8 cellular contexts compared by ENCODE assay signal in the genomic region with DNA sequence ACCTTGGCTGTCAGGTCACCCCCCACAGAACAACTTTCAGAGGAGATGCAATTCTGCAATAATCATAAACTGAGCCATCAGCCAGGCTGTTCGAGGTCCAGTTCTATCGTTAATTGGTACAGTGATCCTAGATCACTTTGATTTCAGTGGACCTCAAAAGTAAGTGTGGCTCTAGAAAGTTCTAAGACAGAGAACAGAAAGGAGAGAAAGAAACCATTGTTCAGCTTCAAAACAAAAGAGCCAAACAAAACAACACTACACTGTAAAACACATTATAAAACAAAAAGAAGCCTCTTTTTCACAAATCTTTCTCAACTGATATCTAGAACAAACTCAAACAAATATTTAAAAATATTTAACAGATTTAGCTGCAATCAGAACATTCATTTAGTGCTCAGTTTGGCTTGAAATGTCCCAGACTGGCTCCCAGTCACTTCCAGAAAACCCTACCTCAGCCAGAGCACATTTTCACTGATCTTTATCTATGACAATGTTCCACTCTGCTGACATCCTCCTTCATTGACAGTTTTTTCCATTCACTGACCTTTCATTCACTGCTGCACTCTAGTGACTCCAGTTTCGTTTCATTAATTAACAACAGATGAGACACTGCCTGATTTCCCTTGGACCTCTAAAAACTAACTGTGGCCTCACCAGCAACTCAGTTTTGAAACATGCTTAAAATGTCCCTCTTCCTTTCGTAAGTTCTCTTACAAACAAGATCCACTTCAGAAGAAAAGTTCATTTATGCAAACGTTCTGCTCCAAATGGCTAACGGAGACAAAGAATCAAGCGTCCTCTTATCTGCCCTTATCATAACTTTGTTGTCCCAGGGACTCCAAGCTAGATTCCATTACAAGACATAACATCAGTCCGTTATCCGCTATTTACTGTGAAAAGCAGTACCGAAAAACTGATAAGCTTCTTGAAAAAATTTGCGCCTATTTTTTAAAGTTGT. TPM values are rescaled to one million over a fixed set of nuclear protein-coding genes. Genes with fewer than 3 reads are reported as not detected.
DNase-seq lines count a peak whose midpoint lies in the region; ATAC-seq and TF ChIP-seq lines count a peak whose summit lies in the region.

No MANE protein-coding gene starts in this region.

- ATAC-seq in GM21381 (IDR thresholded peaks at IDR 0.05; ENCODE audit: unreplicated experiment), result peak; percentile 81
- ATAC-seq in memory B cell (ENCODE audit: low read depth), result peak; percentile 41

- TF ChIP-seq CTCF in colonic mucosa (IDR thresholded peaks at IDR 0.05), result no peak

- H3K27ac ChIP-seq in HUES6 (ENCODE audit: low read depth, low read length) (peak overlapping the region; percentile 48; the same call in 1 of the 2 replicates), colonic mucosa (peak overlapping the region; percentile 52)

- intact Hi-C loops in colonic mucosa (cut with DNase I), result loop anchor here (10.0 kb wide), 2 partner anchors 111 to 149 kb away; no protein-coding TSS in a partner anchor

- H3K9me3 Mint-ChIP-seq in memory B cell, result no peaks in the 10 kb centered on the region

- no peaks in the 10 kb centered on the region for H3K27me3 ChIP-seq in HUES6 (ENCODE audit: control insufficient read depth, insufficient read depth, low read length)
- no peaks in the 10 kb centered on the region for H3K27me3 ChIP-seq in colonic mucosa
- no peaks in the 10 kb centered on the region for H3K27me3 ChIP-seq in H7 (ENCODE audit: control insufficient read depth, insufficient read depth, low read length)

- H3K9ac ChIP-seq in HUES6 (ENCODE audit: low read length), result peak overlapping the region; percentile 27
- peak overlapping the region in 1 of 2 donors; percentile 38 for H3K9ac ChIP-seq in colonic mucosa (ENCODE audit: low read depth in 2 of 2, low read length in 2 of 2)

- H3K4me1 Mint-ChIP-seq in memory B cell, result peaks cover 8% of the 10 kb centered on the region

- H3K36me3 ChIP-seq in HUES6 (ENCODE audit: control insufficient read depth, insufficient read depth, low read length) (no peaks in the 10 kb centered on the region), colonic mucosa (no peaks in the 10 kb centered on the region), H7 (replicated peaks; ENCODE audit: control insufficient read depth, insufficient read depth, low read length) (no peaks in the 10 kb centered on the region; the same call in 1 of the 2 replicates)

- no peak for DNase-seq in colonic mucosa
- no peak for DNase-seq in memory B cell (ENCODE audit: low spot score in 2 of 2)
- no peak for DNase-seq in OCI-M2 (lab: John Stamatoyannopoulos, UW; ENCODE audit: unreplicated experiment)
- no peak for DNase-seq in H7
- DNase-seq in NCI-H1930 (lab: John Stamatoyannopoulos, UW), result no peak

- H3K4me1 ChIP-seq in HUES6 (ENCODE audit: control insufficient read depth, insufficient read depth, low read length) (peaks cover 39% of the 10 kb centered on the region), colonic mucosa (no peaks in the 10 kb centered on the region)

- peak overlapping the region; percentile 56 for H3K4me3 ChIP-seq in GM08714 (ENCODE audit: low read length)
- peak overlapping the region; percentile 23; the same call in 1 of the 2 replicates for H3K4me3 ChIP-seq in HUES6 (ENCODE audit: low read depth, low read length)
- H3K4me3 ChIP-seq in colonic mucosa, result no peak overlapping the region
- no peak overlapping the region for H3K4me3 ChIP-seq in H7 (ENCODE audit: insufficient read depth, low read depth, low read length)

- H3K27ac Mint-ChIP-seq in memory B cell, result no peak overlapping the region

- H3K9me3 ChIP-seq in HUES6 (ENCODE audit: control insufficient read depth, insufficient read depth, low read depth, low read length) (no peaks in the 10 kb centered on the region), colonic mucosa (no peaks in the 10 kb centered on the region)

- no peak overlapping the region for H3K4me3 Mint-ChIP-seq in memory B cell

- no peaks in the 10 kb centered on the region for H3K27me3 Mint-ChIP-seq in memory B cell

- H3K36me3 Mint-ChIP-seq in memory B cell, result no peaks in the 10 kb centered on the region

RNA-seq across cellular contexts. Expression of gene DUSP16, which starts 56.8 kb away (rescaled TPM):
- total RNA-seq in colonic mucosa, result 10 to 100 TPM; 47.5 to 60.2 TPM
- total RNA-seq in H7 (2014; rRNA removed; shearing (Covaris generic)), result 13.6 and 17.2 TPM in 2 replicates

Comparison
In these comparisons a context has a peak if more than half of its experiments do, and no peak if none do; other contexts are left out.
1. H3K4me3 ChIP-seq: peak in GM08714 (single experiment) and HUES6 (single experiment); none in colonic mucosa (single experiment) and H7 (single experiment).